In the genomic region with DNA sequence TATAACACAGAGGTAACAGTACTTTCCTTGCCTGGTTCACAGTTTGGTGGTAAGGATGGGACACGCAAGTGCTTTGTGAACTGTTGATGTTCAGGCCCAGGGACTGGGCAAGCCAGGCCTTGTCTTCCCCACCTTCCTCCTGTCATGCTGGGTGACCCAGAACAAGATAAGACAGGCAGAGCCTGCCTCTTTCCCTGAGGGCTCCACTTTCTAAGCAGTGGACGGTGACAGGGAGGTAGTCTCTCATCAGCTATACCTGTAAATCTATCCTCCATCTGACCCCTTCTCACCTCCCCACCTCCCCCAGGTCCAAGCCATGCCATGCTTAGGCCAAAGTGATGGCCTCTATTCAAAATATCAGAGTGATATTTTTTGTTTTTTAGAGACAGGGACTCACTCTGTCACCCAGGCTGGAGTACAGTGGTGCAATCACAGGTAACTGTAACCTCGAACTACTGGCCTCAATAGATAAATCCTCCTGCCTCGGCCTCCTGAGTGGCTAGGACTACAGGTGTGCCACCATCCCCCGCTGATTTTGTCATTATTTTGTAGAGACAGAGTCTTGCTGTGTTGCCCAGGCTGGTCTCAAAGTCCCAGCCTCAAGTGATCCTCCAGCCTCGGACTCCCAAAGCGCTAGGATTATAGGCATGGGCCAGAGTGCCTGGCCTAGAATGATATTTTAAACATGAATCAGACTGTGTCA, we compare ENCODE assay signal across 13 cellular contexts. TPM values are rescaled to one million over a fixed set of nuclear protein-coding genes. Genes with fewer than 3 reads are reported as not detected.
DNase-seq lines count a peak whose midpoint lies in the region; TF ChIP-seq lines count a peak whose summit lies in the region.
"Had no signal": no experiment of that assay in that cellular context is flagged by ENCODE, and none has a peak within 500 bp of the region (broad histone marks: within the 10 kb centered on the region; RNA-seq: fewer than 3 reads in every experiment).

No MANE protein-coding gene starts in this region.

- no peak overlapping the region for H4K5ac ChIP-seq in mesendoderm (ENCODE audit: low read length)

- H3K36me3 ChIP-seq in MM.1S (replicated peaks; ENCODE audit: insufficient read depth, low read length), result no peaks in the 10 kb centered on the region
- H3K36me3 ChIP-seq in esophagus (ENCODE audit: control insufficient read depth in 2 of 2, insufficient read depth in 2 of 2, low read length in 1 of 2), result peaks cover 0 to 24% of the 10 kb centered on the region in 2 donors
- peaks cover 3% of the 10 kb centered on the region for H3K36me3 ChIP-seq in mesendoderm (ENCODE audit: control insufficient read depth, insufficient read depth, low read length)
- peaks cover 16 to 37% (median 23%) of the 10 kb centered on the region in 3 donors for H3K36me3 ChIP-seq in tibial artery

- peaks cover 12% of the 10 kb centered on the region for H3K79me1 ChIP-seq in mesendoderm (ENCODE audit: low read length)

- H3K56ac ChIP-seq in mesendoderm (ENCODE audit: low read length), result peak overlapping the region; percentile 71

- H3K79me2 ChIP-seq in MM.1S (ENCODE audit: low read length) (peaks cover 46% of the 10 kb centered on the region), mesendoderm (ENCODE audit: control insufficient read depth, insufficient read depth, low read length) (peaks cover 4% of the 10 kb centered on the region)

- H2AFZ ChIP-seq in MM.1S (ENCODE audit: low read length), result no peak overlapping the region

- H3K4ac ChIP-seq in mesendoderm (ENCODE audit: low read depth, low read length), result no peak overlapping the region

- no peaks in the 10 kb centered on the region for H4K20me1 ChIP-seq in MM.1S (ENCODE audit: insufficient read depth, low read length)

- H3K27ac ChIP-seq in MM.1S (ENCODE audit: low read length) (peak overlapping the region; percentile 90; the same call in 1 of the 2 replicates), esophagus (ENCODE audit: low read depth in 2 of 2, low read length in 1 of 2) (peak overlapping the region; percentile 26 to 35), mesendoderm (ENCODE audit: low read depth, low read length) (peak overlapping the region; percentile 49), tibial artery (peak overlapping the region; percentile 58 to 70)

- no peaks in the 10 kb centered on the region for H3K9me2 ChIP-seq in MM.1S (replicated peaks; ENCODE audit: insufficient read depth, low read length)

- H2BK15ac ChIP-seq in mesendoderm (replicated peaks; ENCODE audit: low read depth), result no peak overlapping the region

- H3K27me3 ChIP-seq in MM.1S (replicated peaks; ENCODE audit: insufficient read depth, low read length), result no peaks in the 10 kb centered on the region
- H3K27me3 ChIP-seq in esophagus (ENCODE audit: control insufficient read depth in 1 of 2, insufficient read depth in 2 of 2, low read length in 2 of 2), result no peaks in the 10 kb centered on the region
- no peaks in the 10 kb centered on the region for H3K27me3 ChIP-seq in mesendoderm (ENCODE audit: insufficient read depth, low read length, poor library complexity)
- no peaks in the 10 kb centered on the region for H3K27me3 ChIP-seq in tibial artery
- H3K27me3 ChIP-seq: MG63 had no signal

- H3K9me3 ChIP-seq in MM.1S (replicated peaks; ENCODE audit: insufficient read depth, low read length) (no peaks in the 10 kb centered on the region), esophagus (ENCODE audit: control insufficient read depth in 2 of 2, insufficient read depth in 1 of 2, low read depth in 1 of 2, low read length in 1 of 2) (no peaks in the 10 kb centered on the region), tibial artery (no peaks in the 10 kb centered on the region)
- H3K9me3 ChIP-seq: MG63 had no signal

- no peak overlapping the region for H3K18ac ChIP-seq in mesendoderm (ENCODE audit: low read length)

- no peak for TF ChIP-seq CTCF in MM.1S (IDR thresholded peaks at IDR 0.05; ENCODE audit: low read length)
- TF ChIP-seq CTCF in tibial artery (IDR thresholded peaks at IDR 0.05), result no peak

- WGBS in esophagus, 2 donors, result 74 to 83% methylated on average over 7 of the region's 7 CpGs
- no CpG with 5 or more reads among the region's 7 CpGs for WGBS in mesendoderm (ENCODE audit: extremely low coverage, insufficient coverage, low lambda C conversion rate)

- intact Hi-C loops in tibial artery (cut with DNase I; ENCODE audit: low total_unique reads), result loop anchor here (5.0 kb wide), 2 partner anchors 44 to 104 kb away; partner anchors contain the start of gene PDLIM1

- no peak overlapping the region for H3K4me2 ChIP-seq in MM.1S (ENCODE audit: low read depth, low read length)
- no peak overlapping the region for H3K4me2 ChIP-seq in mesendoderm (ENCODE audit: low read length)

- no peak overlapping the region for H2BK120ac ChIP-seq in mesendoderm (ENCODE audit: low read depth, low read length)

- H2BK5ac ChIP-seq in mesendoderm (ENCODE audit: low read length), result no peak overlapping the region

- H4K8ac ChIP-seq in mesendoderm (ENCODE audit: low read depth, low read length), result no peak overlapping the region

- H3K23ac ChIP-seq in mesendoderm (ENCODE audit: low read length), result no peak overlapping the region

- no peak overlapping the region for H3K9ac ChIP-seq in MM.1S (ENCODE audit: low read length)
- peak overlapping the region; percentile 30 for H3K9ac ChIP-seq in mesendoderm (ENCODE audit: low read length)

- H3F3A ChIP-seq in MM.1S (ENCODE audit: insufficient read depth, low read length), result peaks cover 35% of the 10 kb centered on the region

- H3K4me3 ChIP-seq in MM.1S (ENCODE audit: low read length), result no peak overlapping the region
- H3K4me3 ChIP-seq in esophagus (ENCODE audit: low read depth in 1 of 2, low read length in 2 of 2), result no peak overlapping the region
- no peak overlapping the region for H3K4me3 ChIP-seq in mesendoderm (ENCODE audit: low read length)
- H3K4me3 ChIP-seq in tibial artery, result no peak overlapping the region
- H3K4me3 ChIP-seq: MG63 had no signal

- H2AK5ac ChIP-seq in mesendoderm (ENCODE audit: low read length), result no peak overlapping the region

- H3K4me1 ChIP-seq in MM.1S (ENCODE audit: low read length), result peaks cover 48% of the 10 kb centered on the region
- peaks cover 0 to 11% of the 10 kb centered on the region in 2 donors for H3K4me1 ChIP-seq in esophagus (ENCODE audit: control insufficient read depth in 2 of 2, insufficient read depth in 2 of 2, low read length in 1 of 2)
- peaks cover 13% of the 10 kb centered on the region for H3K4me1 ChIP-seq in mesendoderm (ENCODE audit: control insufficient read depth, low read depth, low read length)
- peaks cover 0 to 57% (median 38%) of the 10 kb centered on the region in 4 donors for H3K4me1 ChIP-seq in tibial artery

- no peak for DNase-seq in MM.1S
- DNase-seq in mesendoderm, result peak; percentile 40
- DNase-seq in tibial artery, result peak in 1 of 2 donors; percentile 28
- DNase-seq in epidermal melanocyte (ENCODE audit: insufficient read length, low spot score), result no peak
- DNase-seq in Ammon's horn (ENCODE audit: low spot score), result no peak
- DNase-seq in NCI-H345 treated with DMSO at 0.1 percent for 48 hours (lab: John Stamatoyannopoulos, UW; ENCODE audit: unreplicated experiment), result no peak
- no peak for DNase-seq in NCI-H748 treated with DMSO at 0.1 percent for 48 hours (lab: John Stamatoyannopoulos, UW)
- DNase-seq: CD4-positive, CD25-positive, alpha-beta regulatory T cell; erythroblast; GDM1; MG63; stimulated activated CD8-positive, alpha-beta memory T cell treated with anti-CD3 and anti-CD28 coated beads, Interleukin-4, amount 100 ng/mL, for 48 hours had no signal

RNA-seq across cellular contexts. Expression of gene PDLIM1, which starts 42.8 kb away (rescaled TPM):
- 100 to 1,000 TPM in 1 of 2 donors, 10 to 100 TPM in 1; 79.9 to 117 TPM for polyA plus RNA-seq in esophagus
- polyA plus RNA-seq in mesendoderm (2013, experiment 1 of 2), result 212 TPM
- polyA plus RNA-seq in mesendoderm (2013, experiment 2 of 2), result 220 TPM

RNA-seq across cellular contexts. Expression of gene ACSM6, which starts 54.0 kb away (rescaled TPM):
- polyA plus RNA-seq in esophagus, result not detected
- 0.04 TPM for polyA plus RNA-seq in mesendoderm (2013, experiment 1 of 2)
- polyA plus RNA-seq in mesendoderm (2013, experiment 2 of 2), result 0.04 TPM
- polyA plus RNA-seq: CD4-positive, CD25-positive, alpha-beta regulatory T cell had no signal

Comparison
In these comparisons a context has a peak if more than half of its experiments do, and no peak if none do; other contexts are left out.
1. H3K27ac ChIP-seq: peak in every context shown above with its lines; median percentile 90 in MM.1S; 64 in tibial artery; 49 in mesendoderm; 30 in esophagus.